19 cellular contexts compared by ENCODE assay signal in genomic region chr3:140378571-140379340, GRCh38.
"Had no signal": no experiment of that assay in that cellular context is flagged by ENCODE, and none has a peak within 500 bp of the region (broad histone marks: within the 10 kb centered on the region; RNA-seq: fewer than 3 reads in every experiment).

No MANE protein-coding gene starts in this region.

- ATAC-seq: activated CD4-positive, CD25-positive, alpha-beta regulatory T cell treated with anti-CD3 and anti-CD28 coated beads, Interleukin-2, amount 50 U/mL, for 24 hours; activated naive CD8-positive, alpha-beta T cell treated with anti-CD3 and anti-CD28 coated beads, Interleukin-2, amount 50 U/mL, for 24 hours; mucosa of descending colon; natural killer cell had no signal

- H3K4me1 ChIP-seq: colonic mucosa, right atrium auricular region, tibial nerve, uterus had no signal

- H3K4me3 ChIP-seq: colonic mucosa, lung, mucosa of descending colon, right atrium auricular region, skin epidermis, tibial nerve, uterus had no signal

- H3K9me3 ChIP-seq: colonic mucosa, mucosa of descending colon, right atrium auricular region, uterus had no signal

- DNase-seq: activated CD4-positive, alpha-beta T cell treated with anti-CD3 and anti-CD28 coated beads, Interleukin-2, amount 50 U/mL, for 1 hour; activated CD8-positive, alpha-beta memory T cell treated with anti-CD3 and anti-CD28 coated beads for 24 hours; activated naive CD4-positive, alpha-beta T cell; activated naive CD8-positive, alpha-beta T cell treated with anti-CD3 and anti-CD28 coated beads, Interleukin-2, amount 50 U/mL, for 24 hours; caudate nucleus; colonic mucosa; foreskin melanocyte; mucosa of descending colon; natural killer cell; nucleus accumbens; stimulated activated CD4-positive, alpha-beta T cell treated with anti-CD3 and anti-CD28 coated beads, Interleukin-4, amount 100 ng/mL, for 24 hours; stimulated activated naive CD4-positive, alpha-beta T cell; T-helper 9 cell; uterus had no signal

- H3K27ac ChIP-seq: colonic mucosa, right atrium auricular region, skin epidermis, tibial nerve, uterus had no signal

- H3K27me3 ChIP-seq: colonic mucosa, right atrium auricular region, tibial nerve, uterus had no signal

- H3K36me3 ChIP-seq: colonic mucosa, right atrium auricular region, tibial nerve, uterus had no signal
